28 cellular contexts compared by ENCODE assay signal in genomic region chr5:180637962-180638680, GRCh38. TPM values are rescaled to one million over a fixed set of nuclear protein-coding genes. Genes with fewer than 3 reads are reported as not detected.
DNase-seq lines count a peak whose midpoint lies in the region; ATAC-seq and FAIRE-seq lines count a peak whose summit lies in the region.
"Had no signal": no experiment of that assay in that cellular context is flagged by ENCODE, and none has a peak within 500 bp of the region (broad histone marks: within the 10 kb centered on the region; RNA-seq: fewer than 3 reads in every experiment).

No MANE protein-coding gene starts in this region.

- no peak overlapping the region; a peak in 1 of 22 replicates for H3K27ac ChIP-seq in BLaER1 treated with 17β-estradiol and CSF1 and Interleukin-3, amounts not matched to agents 10 nM and 100 nM
- H3K27ac ChIP-seq: breast epithelium, C4-2B, colonic mucosa, neutrophil had no signal

- H3K4me3 ChIP-seq in BLaER1 treated with 17β-estradiol and CSF1 and Interleukin-3, amounts not matched to agents 10 nM and 100 nM = no peak overlapping the region; a peak in 1 of 20 replicates
- H3K4me3 ChIP-seq in H7 (ENCODE audit: insufficient read depth, low read depth, low read length) = no peak overlapping the region
- H3K4me3 ChIP-seq: breast epithelium, colonic mucosa, smooth muscle cell had no signal

- intact Hi-C loops in left cardiac atrium (cut with DNase I) = no loop called here
- intact Hi-C loops in posterior cingulate gyrus (cut with DNase I) = no loop called here

- no peaks in the 10 kb centered on the region for H3K9me3 ChIP-seq in BLaER1 treated with 17β-estradiol and CSF1 and Interleukin-3, amounts not matched to agents 10 nM and 100 nM (replicated peaks in 1 of 11)
- H3K9me3 ChIP-seq: breast epithelium, colonic mucosa, neutrophil had no signal

- no peaks in the 10 kb centered on the region for H4K20me1 ChIP-seq in BLaER1 treated with 17β-estradiol and CSF1 and Interleukin-3, amounts not matched to agents 10 nM and 100 nM

- no peaks in the 10 kb centered on the region for H3K27me3 ChIP-seq in BLaER1 treated with 17β-estradiol and CSF1 and Interleukin-3, amounts not matched to agents 10 nM and 100 nM
- H3K27me3 ChIP-seq in H7 (ENCODE audit: control insufficient read depth, insufficient read depth, low read length) = no peaks in the 10 kb centered on the region
- H3K27me3 ChIP-seq: breast epithelium, colonic mucosa, neutrophil had no signal

- ATAC-seq in left cardiac atrium = no peak
- ATAC-seq in HG02970 (IDR thresholded peaks at IDR 0.05; ENCODE audit: low FRiP score, unreplicated experiment) = no peak
- ATAC-seq: activated T-cell treated with anti-CD3 and anti-CD28 coated beads, Interleukin-2, amount 50 U/mL, for 4 hours; SK-N-SH treated with all-trans-retinoic acid at 6 μM for 48 hours had no signal

- DNase-seq in H7 (peak; percentile 61), left cardiac atrium (peak; percentile 10), posterior cingulate gyrus (peak in 7 of 10 donors; percentile 0 to 70 (median 17)), SW480 (ENCODE audit: low spot score) (no peak), RCC 7860 (ENCODE audit: low spot score) (no peak)
- DNase-seq: activated CD4-positive, alpha-beta T cell treated with anti-CD3 and anti-CD28 coated beads for 4 hours; activated naive CD4-positive, alpha-beta T cell; activated T-cell treated with anti-CD3 and anti-CD28 coated beads, Interleukin-2, amount 50 U/mL, for 4 hours; amniotic stem cell; colonic mucosa; effector memory CD4-positive, alpha-beta T cell; MV-4-11; NCI-H1436 treated with DMSO at 0.1 percent for 48 hours; NCI-H2107; stimulated activated CD4-positive, alpha-beta T cell treated with anti-CD3 and anti-CD28 coated beads, Interleukin-2, amount 100 ng/mL, for 24 hours had no signal

- no peaks in the 10 kb centered on the region for H3K36me3 ChIP-seq in BLaER1 treated with 17β-estradiol and CSF1 and Interleukin-3, amounts not matched to agents 10 nM and 100 nM
- H3K36me3 ChIP-seq in H7 (replicated peaks; ENCODE audit: control insufficient read depth, insufficient read depth, low read length) = no peaks in the 10 kb centered on the region
- H3K36me3 ChIP-seq: breast epithelium, colonic mucosa, neutrophil had no signal

- peak overlapping the region in 8 of 11 experiments; percentile 25 to 62 (median 46); a peak in 15 of 22 replicates for H3K4me2 ChIP-seq in BLaER1 treated with 17β-estradiol and CSF1 and Interleukin-3, amounts not matched to agents 10 nM and 100 nM
- H3K4me2 ChIP-seq: smooth muscle cell had no signal

- FAIRE-seq in RCC 7860 (lab: Jason Lieb, UNC) = no peak
- FAIRE-seq: GM18507 had no signal

- H3K9ac ChIP-seq in BLaER1 treated with 17β-estradiol and CSF1 and Interleukin-3, amounts not matched to agents 10 nM and 100 nM = no peak overlapping the region; a peak in 1 of 22 replicates

- H3K4me1 ChIP-seq in BLaER1 treated with 17β-estradiol and CSF1 and Interleukin-3, amounts not matched to agents 10 nM and 100 nM = peaks cover 7 to 50% (median 44%) of the 10 kb centered on the region in 10 experiments; a peak in 19 of 20 replicates
- H3K4me1 ChIP-seq: breast epithelium, colonic mucosa had no signal

RNA-seq across cellular contexts. Expression of gene FLT4, which starts 11.3 kb away (rescaled TPM):
- 7.2 and 13.8 TPM in 2 replicates for total RNA-seq in H7 (2014; rRNA removed; shearing (Covaris generic))
- 1 to 10 TPM; 5.6 to 8.2 TPM for total RNA-seq in left cardiac atrium
- total RNA-seq: OCI-LY7, smooth muscle cell had no signal

RNA-seq across cellular contexts. Expression of gene SCGB3A1, which starts 46.8 kb away (rescaled TPM):
- total RNA-seq in H7 (2014; rRNA removed; shearing (Covaris generic)) = not detected in 2 replicates
- not detected for total RNA-seq in left cardiac atrium
- total RNA-seq: fibroblast of villous mesenchyme, kidney epithelial cell, NCI-H460, OCI-LY7, smooth muscle cell, subcutaneous adipose tissue had no signal

Comparison
In these comparisons a context has a peak if more than half of its experiments do, and no peak if none do; other contexts are left out.
1. DNase-seq: peak in H7 (single experiment), left cardiac atrium (single experiment) and posterior cingulate gyrus (7 of 10); none in SW480 (single experiment) and RCC 7860 (single experiment).